7 cellular contexts compared by ENCODE assay signal in genomic region chr17:80545499-80545826, GRCh38. TPM values are rescaled to one million over a fixed set of nuclear protein-coding genes. Genes with fewer than 3 reads are reported as not detected.
DNase-seq lines count a peak whose midpoint lies in the region; ATAC-seq, FAIRE-seq and TF ChIP-seq lines count a peak whose summit lies in the region.

No MANE protein-coding gene starts in this region.

- peaks cover 17% of the 10 kb centered on the region for H3K27me3 ChIP-seq in gastroesophageal sphincter
- no peaks in the 10 kb centered on the region for H3K27me3 ChIP-seq in small intestine (ENCODE audit: control insufficient read depth in 2 of 2, insufficient read depth in 2 of 2, low read length in 2 of 2)

- H3K4me3 Mint-ChIP-seq in T-helper 17 cell: peak overlapping the region; percentile 94

- peak overlapping the region; percentile 99 for H3K4me3 ChIP-seq in HEK293 (ENCODE audit: low read depth, low read length)
- peak overlapping the region; percentile 77 to 96 for H3K4me3 ChIP-seq in gastroesophageal sphincter
- H3K4me3 ChIP-seq in small intestine (ENCODE audit: low read depth in 1 of 2, low read length in 2 of 2): peak overlapping the region; percentile 82 to 95

- peaks cover 5% of the 10 kb centered on the region for H3K27me3 Mint-ChIP-seq in T-helper 17 cell

- H3K4me1 ChIP-seq in HEK293 (ENCODE audit: control insufficient read depth, insufficient read depth, low read length) (peaks cover 10% of the 10 kb centered on the region), gastroesophageal sphincter (peaks cover 5 to 45% (median 18%) of the 10 kb centered on the region in 3 donors), small intestine (ENCODE audit: control insufficient read depth in 2 of 2, insufficient read depth in 1 of 2, low read depth in 1 of 2, low read length in 1 of 2) (peaks cover 0 to 5% of the 10 kb centered on the region in 2 donors)

- TF ChIP-seq POLR2A in gastroesophageal sphincter (IDR thresholded peaks at IDR 0.05): no peak

- no peak for FAIRE-seq in small intestine (lab: Jason Lieb, UNC)

- TF ChIP-seq EP300 in gastroesophageal sphincter (IDR thresholded peaks at IDR 0.05): no peak

- peaks cover 0 to 10% of the 10 kb centered on the region in 2 experiments; a peak in 2 of 3 replicates for H3K36me3 ChIP-seq in HEK293 (ENCODE audit: control insufficient read depth in 2 of 2, insufficient read depth in 1 of 2, low read length in 2 of 2)
- no peaks in the 10 kb centered on the region for H3K36me3 ChIP-seq in gastroesophageal sphincter
- no peaks in the 10 kb centered on the region for H3K36me3 ChIP-seq in small intestine (ENCODE audit: control insufficient read depth in 2 of 2, insufficient read depth in 2 of 2, low read length in 2 of 2)

- CTCF ChIA-PET in HEK293 (lab: Yijun Ruan, JAX): interaction anchor here (1.0 to 1.8 kb wide), 2 partner anchors 30 to 33 kb away, joined by 3 to 7 read pairs; no protein-coding TSS in a partner anchor

- H3K9me3 ChIP-seq in HEK293 (ENCODE audit: control insufficient read depth, insufficient read depth, low read depth, low read length) (no peaks in the 10 kb centered on the region), T-helper 17 cell (ENCODE audit: control insufficient read depth, low read length, poor library complexity, severe bottlenecking) (no peaks in the 10 kb centered on the region), gastroesophageal sphincter (no peaks in the 10 kb centered on the region), small intestine (ENCODE audit: control insufficient read depth, low read depth) (no peaks in the 10 kb centered on the region)

- 0 to 3% methylated on average over 2 to 5 of the region's 8 CpGs for WGBS in gastroesophageal sphincter (ENCODE audit: low coverage in 1 of 2), 2 donors
- 3 to 4% (median 3%) methylated on average over 8 of the region's 8 CpGs for WGBS in small intestine, 3 donors

- peaks cover 3% of the 10 kb centered on the region for H3K36me3 Mint-ChIP-seq in T-helper 17 cell (ENCODE audit: low read depth)

- H3K27ac ChIP-seq in HEK293 (ENCODE audit: extremely low read depth, low read depth, low read length) (peak overlapping the region; percentile 68), gastroesophageal sphincter (peak overlapping the region in 3 of 4 donors; percentile 79 to 84 (median 84)), small intestine (ENCODE audit: low read depth in 1 of 2, low read length in 1 of 2) (no peak overlapping the region)

- POLR2A ChIA-PET in HEK293 (lab: Yijun Ruan, JAX): interaction anchor here (0.6 to 3.2 kb wide), 4 partner anchors 69 to 399 kb away, joined by 3 to 22 read pairs (median 7); partner anchors contain the start of gene NPTX1

- ATAC-seq in T-helper 17 cell (no peak), gastroesophageal sphincter (no peak), HG03432 (IDR thresholded peaks at IDR 0.05; ENCODE audit: unreplicated experiment) (no peak)

- peak overlapping the region; percentile 83 for H3K27ac Mint-ChIP-seq in T-helper 17 cell

- TF ChIP-seq CTCF in HEK293 (tag by site-specific recombination; IDR thresholded peaks at IDR 0.05) (no peak), gastroesophageal sphincter (IDR thresholded peaks at IDR 0.05) (no peak)

- peaks cover 16% of the 10 kb centered on the region for H3K4me1 Mint-ChIP-seq in T-helper 17 cell

- DNase-seq in T-helper 17 cell (no peak), small intestine (no peak), iPS-NIHi11 (ENCODE audit: low spot score) (no peak), H4 (ENCODE audit: low spot score) (no peak)

TF ChIP-seq in HEK293, 187 proteins besides CTCF, POLR2A, EP300 and RAD21 (continues in another document):
- TF ChIP-seq ZNF658 (tag by site-specific recombination; IDR thresholded peaks at IDR 0.05) (no peak), OVOL3 (tag by site-specific recombination; IDR thresholded peaks at IDR 0.05) (no peak), ZNF585B (tag by site-specific recombination; IDR thresholded peaks at IDR 0.05) (no peak), ZNF362 (tag by site-specific recombination; IDR thresholded peaks at IDR 0.05) (no peak), MYNN (tag by site-specific recombination; IDR thresholded peaks at IDR 0.05; ENCODE audit: borderline replicate concordance) (no peak), ZEB2 (tag by site-specific recombination; IDR thresholded peaks at IDR 0.05) (no peak), ZNF426 (tag by site-specific recombination; IDR thresholded peaks at IDR 0.05) (no peak), ZNF112 (tag by site-specific recombination; IDR thresholded peaks at IDR 0.05) (no peak), KLF8 (tag by site-specific recombination; IDR thresholded peaks at IDR 0.05) (no peak), ZNF626 (tag by site-specific recombination; IDR thresholded peaks at IDR 0.05) (no peak), ZNF610 (tag by site-specific recombination; IDR thresholded peaks at IDR 0.05; ENCODE audit: borderline replicate concordance) (no peak), ZBTB7A (tag by site-specific recombination; IDR thresholded peaks at IDR 0.05; ENCODE audit: low read depth) (no peak), TRIM28 (IDR thresholded peaks at IDR 0.05; ENCODE audit: borderline replicate concordance, low read length) (no peak), ZBTB17 (tag by site-specific recombination; IDR thresholded peaks at IDR 0.05) (no peak; the same call in 1 of the 2 replicates), ZNF76 (tag by site-specific recombination; IDR thresholded peaks at IDR 0.05; ENCODE audit: borderline replicate concordance, low read depth) (no peak), SP2 (tag by site-specific recombination; IDR thresholded peaks at IDR 0.05) (no peak), ZNF175 (tag by site-specific recombination; IDR thresholded peaks at IDR 0.05) (no peak), ZNF155 (tag by site-specific recombination; IDR thresholded peaks at IDR 0.05) (no peak), ZNF792 (tag by site-specific recombination; IDR thresholded peaks at IDR 0.05) (no peak), GLIS2 (tag by site-specific recombination; IDR thresholded peaks at IDR 0.05) (no peak), ZNF423 (tag by site-specific recombination; IDR thresholded peaks at IDR 0.05) (no peak), ZBTB6 (tag by site-specific recombination; IDR thresholded peaks at IDR 0.05) (no peak), PATZ1 (tag by site-specific recombination; IDR thresholded peaks at IDR 0.05) (peak; percentile 49; the same call in 1 of the 2 replicates), ZNF701 (tag by site-specific recombination; IDR thresholded peaks at IDR 0.05) (no peak), ZNF335 (tag by site-specific recombination; conservative IDR thresholded peaks at IDR 0.05) (peak; percentile 79), ZNF221 (tag by site-specific recombination; IDR thresholded peaks at IDR 0.05; ENCODE audit: borderline replicate concordance) (no peak)

RNA-seq across cellular contexts. Expression of gene RPTOR, which starts 0.8 kb away (rescaled TPM):
- total RNA-seq in T-helper 17 cell (10 to 100 TPM; 55.1 to 61.5 TPM), gastroesophageal sphincter (10 to 100 TPM; 25.7 to 56.8 (median 39.7) TPM)
- 10 to 100 TPM in 1 of 3 donors, 1 to 10 TPM in 2; 3.2 to 14.3 (median 5.8) TPM for polyA plus RNA-seq in small intestine
- 12.6 and 15.2 TPM in 2 replicates for total RNA-seq in H4 (2014; rRNA removed; shearing (Covaris generic))

Comparison
In these comparisons a context has a peak if more than half of its experiments do, and no peak if none do; other contexts are left out.
1. H3K27ac ChIP-seq: peak in HEK293 (single experiment) and gastroesophageal sphincter (3 of 4); none in small intestine (0 of 2).
2. Peak in every context shown above with its lines, with median percentiles within 50 percentile points of each other: H3K4me3 ChIP-seq.